10 cellular contexts compared by ENCODE assay signal in the genomic region with DNA sequence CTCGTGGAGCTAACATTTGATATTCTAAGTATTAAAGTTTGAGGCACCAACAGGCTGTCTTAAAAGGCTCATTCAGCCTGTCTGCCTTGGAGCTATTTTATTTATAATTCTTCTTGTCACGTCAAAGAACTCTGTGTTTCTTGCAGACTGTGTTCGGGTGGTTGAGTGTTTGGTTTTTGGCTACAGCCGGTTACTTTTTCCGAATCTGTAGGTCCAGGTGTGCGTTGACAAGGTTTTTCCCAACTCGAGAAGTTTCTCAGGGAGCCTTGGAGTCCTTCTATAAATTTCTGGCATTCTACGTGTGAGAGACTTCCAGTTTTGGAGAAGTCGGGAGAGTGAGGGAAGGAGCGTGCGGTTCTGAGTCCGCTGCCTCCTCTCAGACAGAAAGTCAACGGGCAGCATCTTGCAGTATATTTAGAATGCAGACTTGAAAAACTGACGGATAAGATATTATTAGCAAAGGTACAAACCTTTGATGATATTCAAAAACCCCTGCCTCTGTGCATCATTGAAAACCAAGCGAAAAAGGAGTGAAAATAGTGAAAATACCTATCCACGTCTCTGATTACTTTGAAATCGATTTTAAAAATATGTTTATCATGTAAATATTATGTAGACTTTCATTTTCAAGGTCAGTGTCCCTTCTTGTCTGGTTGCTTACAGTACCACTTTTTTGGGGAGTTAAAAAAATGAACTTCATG.
DNase-seq lines count a peak whose midpoint lies in the region; FAIRE-seq and TF ChIP-seq lines count a peak whose summit lies in the region.
"Had no signal": no experiment of that assay in that cellular context is flagged by ENCODE, and none has a peak within 500 bp of the region (broad histone marks: within the 10 kb centered on the region; RNA-seq: fewer than 3 reads in every experiment).

No MANE protein-coding gene starts in this region.

- H3K4me1 Mint-ChIP-seq in neural progenitor cell, result peaks cover 4% of the 10 kb centered on the region

- 0 out of 2 replicates have a peak overlapping the region, but pooled peaks have one; percentile 6 for H2AFZ ChIP-seq in Karpas-422 (ENCODE audit: low read length)
- no peak overlapping the region for H2AFZ ChIP-seq in neural progenitor cell (replicated peaks)

- H3K4me2 ChIP-seq in Karpas-422 (ENCODE audit: low read depth, low read length, poor library complexity, severe bottlenecking) (no peak overlapping the region), neural progenitor cell (no peak overlapping the region)

- no peaks in the 10 kb centered on the region for H3K36me3 Mint-ChIP-seq in neural progenitor cell

- H3F3A ChIP-seq in neural progenitor cell (ENCODE audit: low read depth), result peaks cover 12% of the 10 kb centered on the region

- H3K27me3 ChIP-seq in Karpas-422 (ENCODE audit: low read length) (no peaks in the 10 kb centered on the region), duodenal mucosa (ENCODE audit: control insufficient read depth in 1 of 2, insufficient read depth in 2 of 2, low read length in 2 of 2) (no peaks in the 10 kb centered on the region), muscle layer of duodenum (ENCODE audit: low read depth, low read length) (no peaks in the 10 kb centered on the region), neural progenitor cell (peaks cover 100% of the 10 kb centered on the region)

- H4K20me1 ChIP-seq in Karpas-422 (ENCODE audit: insufficient read depth, low read depth, low read length), result no peaks in the 10 kb centered on the region
- H4K20me1 ChIP-seq in neural progenitor cell (ENCODE audit: low read depth), result peaks cover 15% of the 10 kb centered on the region

- H3K9me3 ChIP-seq in Karpas-422 (ENCODE audit: low read length), result no peaks in the 10 kb centered on the region
- no peaks in the 10 kb centered on the region for H3K9me3 ChIP-seq in duodenal mucosa (ENCODE audit: control insufficient read depth in 1 of 2, low read length in 2 of 2)
- H3K9me3 ChIP-seq in muscle layer of duodenum (ENCODE audit: control insufficient read depth in 1 of 2, low read length in 2 of 2), result no peaks in the 10 kb centered on the region
- no peaks in the 10 kb centered on the region for H3K9me3 ChIP-seq in neural progenitor cell (ENCODE audit: low read depth)

- H3K27ac ChIP-seq in Karpas-422 (ENCODE audit: low read length) (0 out of 2 replicates have a peak overlapping the region, but pooled peaks have one; percentile 21), duodenal mucosa (ENCODE audit: low read depth, low read length) (peak overlapping the region; percentile 78), muscle layer of duodenum (ENCODE audit: low read length) (peak overlapping the region; percentile 100), neural progenitor cell (no peak overlapping the region)

- H3K4me3 ChIP-seq in Karpas-422 (ENCODE audit: low read length), result no peak overlapping the region
- peak overlapping the region; percentile 23 to 29 for H3K4me3 ChIP-seq in duodenal mucosa (ENCODE audit: low read depth in 1 of 2, low read length in 2 of 2)
- peak overlapping the region; percentile 27 for H3K4me3 ChIP-seq in muscle layer of duodenum (ENCODE audit: low read depth in 1 of 2, low read length in 2 of 2)
- H3K4me3 ChIP-seq in neural progenitor cell, result no peak overlapping the region

- no peak overlapping the region for H3K27ac Mint-ChIP-seq in neural progenitor cell

- no peak for TF ChIP-seq CTCF in neural progenitor cell (IDR thresholded peaks at IDR 0.05)

- H3K9me3 Mint-ChIP-seq in neural progenitor cell, result peaks cover 4% of the 10 kb centered on the region

- DNase-seq in Karpas-422, result no peak
- DNase-seq in LoVo (ENCODE audit: low spot score), result no peak
- DNase-seq in stimulated activated CD4-positive, alpha-beta T cell treated with anti-CD3 and anti-CD28 coated beads, Interleukin-4, amount 100 ng/mL, for 4 hours, result no peak
- no peak for DNase-seq in neural progenitor cell (ENCODE audit: low spot score)
- DNase-seq in NCI-H2227 treated with DMSO at 0.1 percent for 48 hours (lab: John Stamatoyannopoulos, UW), result no peak
- DNase-seq: DND-41; stimulated activated CD4-positive, alpha-beta T cell treated with anti-CD3 and anti-CD28 coated beads, Interleukin-4, amount 100 ng/mL, for 1 hour had no signal

- peak; percentile 39 for FAIRE-seq in A204.1 (lab: Jason Lieb, UNC)

- peaks cover 41% of the 10 kb centered on the region for H3K27me3 Mint-ChIP-seq in neural progenitor cell (ENCODE audit: insufficient read depth, low read depth)

- no peaks in the 10 kb centered on the region for H3K36me3 ChIP-seq in Karpas-422 (ENCODE audit: insufficient read depth, low read length)
- H3K36me3 ChIP-seq in duodenal mucosa (ENCODE audit: control insufficient read depth in 1 of 2, insufficient read depth in 2 of 2, low read length in 2 of 2), result no peaks in the 10 kb centered on the region
- H3K36me3 ChIP-seq in muscle layer of duodenum (ENCODE audit: control insufficient read depth in 1 of 2, insufficient read depth in 2 of 2, low read length in 2 of 2), result peaks cover 0 to 16% of the 10 kb centered on the region in 2 donors
- no peaks in the 10 kb centered on the region for H3K36me3 ChIP-seq in neural progenitor cell

- H3K79me2 ChIP-seq in Karpas-422 (ENCODE audit: low read length) (0 out of 2 replicates have a peak, but pooled peaks cover 4% of the 10 kb centered on the region), neural progenitor cell (ENCODE audit: low read depth) (no peaks in the 10 kb centered on the region)

- H3K4me3 Mint-ChIP-seq in neural progenitor cell, result no peak overlapping the region

- H3K4me1 ChIP-seq in Karpas-422 (ENCODE audit: low read length) (peaks cover 40% of the 10 kb centered on the region), duodenal mucosa (ENCODE audit: control insufficient read depth in 1 of 2, insufficient read depth in 2 of 2, low read length in 2 of 2) (peaks cover 31 to 56% of the 10 kb centered on the region in 2 donors), muscle layer of duodenum (ENCODE audit: control insufficient read depth in 1 of 2, insufficient read depth in 2 of 2, low read length in 2 of 2) (peaks cover 44 to 46% of the 10 kb centered on the region in 2 donors), neural progenitor cell (no peaks in the 10 kb centered on the region)

- H3K9ac ChIP-seq in Karpas-422 (ENCODE audit: low read length), result no peak overlapping the region
- H3K9ac ChIP-seq in duodenal mucosa (ENCODE audit: low read depth in 1 of 2, low read length in 2 of 2), result peak overlapping the region in 1 of 2 donors; percentile 23
- H3K9ac ChIP-seq in neural progenitor cell, result no peak overlapping the region

- no peaks in the 10 kb centered on the region for H3K9me2 ChIP-seq in Karpas-422 (replicated peaks; ENCODE audit: insufficient read depth, low read length)

Comparison
In these comparisons a context has a peak if more than half of its experiments do, and no peak if none do; other contexts are left out.
1. H3K4me3 ChIP-seq: peak in duodenal mucosa (2 of 2) and muscle layer of duodenum (2 of 2); none in Karpas-422 (single experiment) and neural progenitor cell (single experiment).